Comparison of ENCODE assay signal across 8 cellular contexts in the genomic region with DNA sequence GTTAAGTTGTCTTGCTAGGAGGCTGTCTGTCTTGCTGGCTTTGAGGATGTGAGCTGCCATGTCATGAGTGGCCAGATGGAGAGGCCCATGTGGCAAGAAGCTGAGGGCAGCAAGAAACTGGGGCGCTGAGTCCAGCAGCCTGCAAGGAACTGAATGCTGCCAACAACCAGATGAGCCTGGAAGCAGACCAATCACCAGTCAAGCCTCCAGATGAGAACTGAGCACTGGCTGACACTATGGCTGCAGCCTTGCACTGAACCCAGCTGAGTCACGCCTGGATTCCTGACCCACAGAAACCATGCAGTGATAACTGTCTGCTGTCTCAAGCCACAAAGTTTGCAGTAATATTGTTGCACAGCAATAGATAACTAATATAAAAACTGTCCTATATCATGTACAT.
A peak's percentile ranks its signal among the peaks of the same experiment; 100 is the strongest.
DNase-seq lines count a peak whose midpoint lies in the region; FAIRE-seq and TF ChIP-seq lines count a peak whose summit lies in the region.
"Not testable (repeated sequence)": the region's sequence is repeated elsewhere in the genome, so short reads cannot be mapped to it uniquely, and the experiment has no call there.

No MANE protein-coding gene starts in this region.

- H3K4me1 ChIP-seq in GM23248 (ENCODE audit: insufficient read depth); hepatocyte (ENCODE audit: insufficient read depth); small intestine (ENCODE audit: control insufficient read depth in 2 of 2, insufficient read depth in 1 of 2, low read depth in 1 of 2, low read length in 1 of 2): not testable (repeated sequence)

- not testable (repeated sequence) for H3K4me2 ChIP-seq in GM23248 (ENCODE audit: unreplicated experiment); hepatocyte

- not testable (repeated sequence) for H3K9me2 ChIP-seq in GM23248 (ENCODE audit: insufficient read depth); hepatocyte (replicated peaks; ENCODE audit: insufficient read depth)

- H3K9ac ChIP-seq in GM23248 = not testable (repeated sequence)

- peak; percentile 30 for DNase-seq in AG20443 (ENCODE audit: low spot score)
- peak; percentile 50 for DNase-seq in GM23248
- peak; percentile 5 for DNase-seq in LHCN-M2 (ENCODE audit: low read depth)
- DNase-seq in RPMI7951 (ENCODE audit: low read depth) = peak; percentile 68
- peak; percentile 17 for DNase-seq in astrocyte of the spinal cord (ENCODE audit: low read depth, low spot score)
- peak; percentile 3 for DNase-seq in fibroblast of gingiva (ENCODE audit: low read depth)
- peak; percentile 4 for DNase-seq in hepatocyte (ENCODE audit: low spot score)
- DNase-seq in small intestine = peak; percentile 42

- H3K36me3 ChIP-seq in GM23248 (ENCODE audit: low read depth); hepatocyte (replicated peaks; ENCODE audit: insufficient read depth, low read depth); small intestine (ENCODE audit: control insufficient read depth in 2 of 2, insufficient read depth in 2 of 2, low read length in 2 of 2): not testable (repeated sequence)

- WGBS in GM23248 (ENCODE audit: low coverage in 1 of 2, low lambda C conversion rate in 2 of 2, missing lambda C conversion rate in 2 of 2), 2 experiments = 0 to 5% methylated on average over 2 of the region's 2 CpGs
- WGBS in hepatocyte (ENCODE audit: low lambda C conversion rate, missing lambda C conversion rate) = 46% methylated on average over 2 of the region's 2 CpGs
- 38 to 39% (median 39%) methylated on average over 2 of the region's 2 CpGs for WGBS in small intestine, 3 donors

- H3K27ac ChIP-seq in GM23248; hepatocyte; small intestine (ENCODE audit: low read depth in 1 of 2, low read length in 1 of 2): not testable (repeated sequence)

- not testable (repeated sequence) for H4K20me1 ChIP-seq in GM23248 (ENCODE audit: insufficient read depth); hepatocyte (ENCODE audit: insufficient read depth, poor library complexity, severe bottlenecking)

- not testable (repeated sequence) for H3K27me3 ChIP-seq in GM23248 (replicated peaks; ENCODE audit: insufficient read depth); hepatocyte; small intestine (ENCODE audit: control insufficient read depth in 2 of 2, insufficient read depth in 2 of 2, low read length in 2 of 2)

- H3K4me3 ChIP-seq in GM23248; astrocyte of the spinal cord (ENCODE audit: low read depth, low read length); hepatocyte; small intestine (ENCODE audit: low read depth in 1 of 2, low read length in 2 of 2): not testable (repeated sequence)

- not testable (repeated sequence) for H3K79me2 ChIP-seq in GM23248 (ENCODE audit: insufficient read depth); hepatocyte

- H2AFZ ChIP-seq in GM23248, hepatocyte: not testable (repeated sequence)

- FAIRE-seq in small intestine (lab: Jason Lieb, UNC) = not testable (repeated sequence)

- not testable (repeated sequence) for TF ChIP-seq CTCF in astrocyte of the spinal cord (IDR thresholded peaks at IDR 0.05; ENCODE audit: low read depth, low read length); hepatocyte (IDR thresholded peaks at IDR 0.05; ENCODE audit: poor library complexity)

- H3F3A ChIP-seq in GM23248 (ENCODE audit: insufficient read depth) = not testable (repeated sequence)

- in situ Hi-C loops in GM23248 (cut with MboI); astrocyte of the spinal cord (cut with HindIII; ENCODE audit: low sequenced_read_pairs): not testable (repeated sequence)

- not testable (repeated sequence) for H3K9me3 ChIP-seq in GM23248 (ENCODE audit: low read depth); hepatocyte (ENCODE audit: low read depth); small intestine (ENCODE audit: control insufficient read depth, low read depth)

Comparison
In these comparisons a context has a peak if more than half of its experiments do, and no peak if none do; other contexts are left out.
1. DNase-seq: peak in every context shown above with its lines; median percentile 68 in RPMI7951; 50 in GM23248; 42 in small intestine; 30 in AG20443; 17 in astrocyte of the spinal cord; 5 in LHCN-M2; 4 in hepatocyte; 3 in fibroblast of gingiva.